1 cellular context compared by ENCODE assay signal in genomic region chr17:78253946-78254672, GRCh38.
TF ChIP-seq lines count a peak whose summit lies in the region.

No MANE protein-coding gene starts in this region.

TF ChIP-seq in H1, 55 proteins besides CTCF, POLR2A, EP300 and RAD21 (continued from another document):
- TF ChIP-seq TAF1 (IDR thresholded peaks at IDR 0.05; ENCODE audit: low read depth, low read length), result peak; percentile 87
- TF ChIP-seq CEBPB (IDR thresholded peaks at IDR 0.05; ENCODE audit: low read depth, low read length), result no peak
- peak; percentile 58; the same call in 1 of the 2 replicates for TF ChIP-seq YY1 (IDR thresholded peaks at IDR 0.05; ENCODE audit: low read depth, low read length)
- TF ChIP-seq ASH2L (IDR thresholded peaks at IDR 0.05; ENCODE audit: low read length), result peak; percentile 94
- TF ChIP-seq GTF2F1 (IDR thresholded peaks at IDR 0.05; ENCODE audit: borderline replicate concordance, low read depth, low read length), result peak; percentile 71; the same call in 1 of the 2 replicates
- peak; percentile 90 for TF ChIP-seq PHF8 (conservative IDR thresholded peaks at IDR 0.05; ENCODE audit: low read depth, low read length)
- TF ChIP-seq TAF7 (optimal IDR thresholded peaks at IDR 0.05; ENCODE audit: borderline replicate concordance, low read depth, low read length), result peak; percentile 90
- 0 out of 2 replicates have a peak, but pooled peaks have one; percentile 30 for TF ChIP-seq RBBP5 (IDR thresholded peaks at IDR 0.05; ENCODE audit: borderline replicate concordance, low read depth, low read length)
- no peak for TF ChIP-seq FOSL1 (IDR thresholded peaks at IDR 0.05; ENCODE audit: insufficient read depth, low read depth, low read length)
- peak; percentile 80 for TF ChIP-seq CREB1 (IDR thresholded peaks at IDR 0.05)
- TF ChIP-seq SIX5 (IDR thresholded peaks at IDR 0.05; ENCODE audit: low read depth, low read length), result peak; percentile 89
- TF ChIP-seq CHD2 (IDR thresholded peaks at IDR 0.05; ENCODE audit: low read length), result no peak
- no peak for TF ChIP-seq SP1 (IDR thresholded peaks at IDR 0.05; ENCODE audit: low read depth, low read length)
- no peak for TF ChIP-seq CHD7 (IDR thresholded peaks at IDR 0.05; ENCODE audit: insufficient replicate concordance, low read length)
- TF ChIP-seq, protein P1, sequence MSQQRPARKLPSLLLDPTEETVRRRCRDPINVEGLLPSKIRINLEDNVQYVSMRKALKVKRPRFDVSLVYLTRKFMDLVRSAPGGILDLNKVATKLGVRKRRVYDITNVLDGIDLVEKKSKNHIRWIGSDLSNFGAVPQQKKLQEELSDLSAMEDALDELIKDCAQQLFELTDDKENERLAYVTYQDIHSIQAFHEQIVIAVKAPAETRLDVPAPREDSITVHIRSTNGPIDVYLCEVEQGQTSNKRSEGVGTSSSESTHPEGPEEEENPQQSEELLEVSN (IDR thresholded peaks at IDR 0.05), result peak; percentile 81; the same call in 1 of the 2 replicates
- TF ChIP-seq HDAC6 (IDR thresholded peaks at IDR 0.05; ENCODE audit: low read depth, low read length), result no peak
- TF ChIP-seq CTBP2 (IDR thresholded peaks at IDR 0.05; ENCODE audit: borderline replicate concordance, insufficient read depth, insufficient read length, low read length), result no peak
- no peak for TF ChIP-seq RFX5 (IDR thresholded peaks at IDR 0.05; ENCODE audit: borderline replicate concordance, low read depth, low read length)
- no peak for TF ChIP-seq HDAC2 (IDR thresholded peaks at IDR 0.05; ENCODE audit: borderline replicate concordance in 1 of 2, low read depth in 2 of 2, low read length in 2 of 2)
TF ChIP-seq in H1: peak in this region for 16.
